Comparison of ENCODE assay signal across 8 cellular contexts in the genomic region with DNA sequence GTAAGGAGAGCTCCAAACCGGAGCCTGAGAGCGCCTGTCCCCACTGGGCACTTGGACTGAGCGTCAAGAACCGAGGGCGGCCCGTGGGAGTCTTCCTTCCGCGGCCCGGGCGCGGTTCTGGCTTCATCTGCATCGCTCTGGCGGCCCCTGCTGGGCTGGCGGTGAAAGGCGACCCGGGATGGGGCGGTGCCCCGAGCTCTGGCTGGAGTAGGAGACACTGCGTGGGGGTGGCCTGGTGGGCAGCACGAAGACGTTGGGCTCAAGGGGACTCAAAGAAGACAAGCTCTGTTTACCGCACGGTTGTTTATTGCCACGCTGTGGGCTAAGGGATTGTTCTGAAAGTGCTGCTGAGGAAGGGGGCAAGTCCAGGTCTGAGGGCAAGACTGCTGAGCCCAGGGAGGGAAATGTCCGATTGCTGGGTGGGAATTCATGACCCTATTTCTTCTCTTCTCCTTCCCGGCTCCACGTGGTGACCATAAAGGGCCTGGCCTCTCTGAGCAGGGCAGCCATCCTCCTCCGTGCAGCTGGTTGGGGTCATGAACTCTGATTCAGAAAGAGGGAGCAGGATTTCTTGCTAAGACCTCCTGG. TPM values are rescaled to one million over a fixed set of nuclear protein-coding genes. Genes with fewer than 3 reads are reported as not detected.
DNase-seq lines count a peak whose midpoint lies in the region; TF ChIP-seq lines count a peak whose summit lies in the region.

No MANE protein-coding gene starts in this region.

- no peak overlapping the region for H3K27ac ChIP-seq in mesendoderm (ENCODE audit: low read depth, low read length)

- H3K18ac ChIP-seq in mesendoderm (ENCODE audit: low read length), result peak overlapping the region; percentile 21

- no CpG with 5 or more reads among the region's 28 CpGs for WGBS in mesendoderm (ENCODE audit: extremely low coverage, insufficient coverage, low lambda C conversion rate)

- H3K79me2 ChIP-seq in mesendoderm (ENCODE audit: control insufficient read depth, insufficient read depth, low read length), result no peaks in the 10 kb centered on the region

- no peaks in the 10 kb centered on the region for H3K79me1 ChIP-seq in mesendoderm (ENCODE audit: low read length)

- H3K27me3 ChIP-seq in mesendoderm (ENCODE audit: insufficient read depth, low read length, poor library complexity), result no peaks in the 10 kb centered on the region

- no peak overlapping the region for H4K8ac ChIP-seq in mesendoderm (ENCODE audit: low read depth, low read length)

- no peak overlapping the region for H3K4me2 ChIP-seq in mesendoderm (ENCODE audit: low read length)

- no peak overlapping the region for H2AK5ac ChIP-seq in mesendoderm (ENCODE audit: low read length)

- no peak overlapping the region for H2BK120ac ChIP-seq in mesendoderm (ENCODE audit: low read depth, low read length)

- peak; percentile 93 for TF ChIP-seq CTCF in HFF-Myc (IDR thresholded peaks at IDR 0.05; ENCODE audit: low read depth, low read length, missing control alignments)

- DNase-seq in HFF-Myc (ENCODE audit: extremely low read depth, low read depth) (no peak), NCI-H526 treated with DMSO at 0.1 percent for 48 hours (lab: John Stamatoyannopoulos, UW) (peak; percentile 5), mesendoderm (peak; percentile 71), NCI-H1105 (lab: John Stamatoyannopoulos, UW) (no peak)
- DNase-seq in activated CD8-positive, alpha-beta memory T cell treated with anti-CD3 and anti-CD28 coated beads for 1 hour (ENCODE audit: extremely low read depth in 1 of 2, low read depth in 1 of 2), result peak; percentile 56 to 76
- DNase-seq in effector CD8-positive, alpha-beta T cell (lab: John Stamatoyannopoulos, UW), result peak; percentile 69
- DNase-seq in stimulated activated CD8-positive, alpha-beta memory T cell treated with anti-CD3 and anti-CD28 coated beads, Interleukin-12 subunit alpha, Interleukin-12 subunit beta, amount 100 ng/mL, for 4 hours (ENCODE audit: low read depth), result peak; percentile 69

- H3K9me3 ChIP-seq in ES-I3 (ENCODE audit: control insufficient read depth, insufficient read depth, low read length), result peaks cover 6% of the 10 kb centered on the region; the same call in 1 of the 2 replicates

- H3K23ac ChIP-seq in mesendoderm (ENCODE audit: low read length), result no peak overlapping the region

- H3K9ac ChIP-seq in ES-I3 (ENCODE audit: low read depth, low read length) (peak overlapping the region; percentile 4), mesendoderm (ENCODE audit: low read length) (peak overlapping the region; percentile 55)

- H3K36me3 ChIP-seq in ES-I3 (ENCODE audit: insufficient read depth, low read length) (no peaks in the 10 kb centered on the region), mesendoderm (ENCODE audit: control insufficient read depth, insufficient read depth, low read length) (no peaks in the 10 kb centered on the region)

- peak overlapping the region; percentile 76 for H2BK5ac ChIP-seq in mesendoderm (ENCODE audit: low read length)

- H3K4me1 ChIP-seq in ES-I3 (ENCODE audit: insufficient read depth, low read length) (peaks cover 18% of the 10 kb centered on the region), mesendoderm (ENCODE audit: control insufficient read depth, low read depth, low read length) (no peaks in the 10 kb centered on the region)

- H4K5ac ChIP-seq in mesendoderm (ENCODE audit: low read length), result no peak overlapping the region

- peak overlapping the region; percentile 88 for H3K56ac ChIP-seq in mesendoderm (ENCODE audit: low read length)

- no peak overlapping the region for H2BK15ac ChIP-seq in mesendoderm (replicated peaks; ENCODE audit: low read depth)

- H3K4me3 ChIP-seq in HFF-Myc (replicated peaks; ENCODE audit: low read depth, low read length), result no peak overlapping the region
- H3K4me3 ChIP-seq in mesendoderm (ENCODE audit: low read length), result no peak overlapping the region

- no peak overlapping the region for H3K4ac ChIP-seq in mesendoderm (ENCODE audit: low read depth, low read length)

RNA-seq across cellular contexts. Expression of gene PLAU, which starts 29.8 kb away (rescaled TPM):
- 15.7 TPM for polyA plus RNA-seq in mesendoderm (2013, experiment 1 of 2)
- polyA plus RNA-seq in mesendoderm (2013, experiment 2 of 2), result 15.6 TPM

RNA-seq across cellular contexts. Expression of gene VCL, which starts 57.2 kb away (rescaled TPM):
- 212 TPM for polyA plus RNA-seq in mesendoderm (2013, experiment 1 of 2)
- 218 TPM for polyA plus RNA-seq in mesendoderm (2013, experiment 2 of 2)

Comparison
In these comparisons a context has a peak if more than half of its experiments do, and no peak if none do; other contexts are left out.
1. DNase-seq: peak in NCI-H526 treated with DMSO at 0.1 percent for 48 hours (single experiment), activated CD8-positive, alpha-beta memory T cell treated with anti-CD3 and anti-CD28 coated beads for 1 hour (2 of 2), effector CD8-positive, alpha-beta T cell (single experiment), mesendoderm (single experiment) and stimulated activated CD8-positive, alpha-beta memory T cell treated with anti-CD3 and anti-CD28 coated beads, Interleukin-12 subunit alpha, Interleukin-12 subunit beta, amount 100 ng/mL, for 4 hours (single experiment); none in HFF-Myc (single experiment) and NCI-H1105 (single experiment).